Comparison of ENCODE assay signal across 17 cellular contexts in the genomic region with DNA sequence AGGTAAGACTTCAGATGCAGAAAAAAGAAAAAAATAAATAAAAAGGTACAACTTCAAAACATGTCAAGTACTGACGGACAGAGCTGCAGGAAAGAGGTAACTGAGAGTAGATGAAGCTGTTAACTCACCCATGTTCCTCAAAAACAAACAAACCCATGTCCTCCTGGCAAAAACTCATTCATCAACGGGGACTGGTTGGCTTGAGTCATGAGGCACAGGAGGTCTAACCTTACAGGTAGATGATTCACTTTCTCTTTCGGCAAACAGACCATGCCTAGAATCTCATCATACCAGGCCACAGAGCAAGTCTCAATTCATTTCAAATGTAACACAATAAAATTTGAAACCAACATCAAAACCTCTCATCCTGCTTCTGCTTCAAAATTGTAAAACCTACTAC. TPM values are rescaled to one million over a fixed set of nuclear protein-coding genes. Genes with fewer than 3 reads are reported as not detected.
DNase-seq lines count a peak whose midpoint lies in the region; ATAC-seq and TF ChIP-seq lines count a peak whose summit lies in the region.
"Had no signal": no experiment of that assay in that cellular context is flagged by ENCODE, and none has a peak within 500 bp of the region (broad histone marks: within the 10 kb centered on the region; RNA-seq: fewer than 3 reads in every experiment).

No MANE protein-coding gene starts in this region.

- H3K27ac ChIP-seq in left lung (no peak overlapping the region), coronary artery (no peak overlapping the region)
- H3K27ac ChIP-seq: lower lobe of right lung, suprapubic skin had no signal

- peaks cover 1% of the 10 kb centered on the region for H3K36me3 Mint-ChIP-seq in T-helper 2 cell treated with Interferon-gamma antibody and Interleukin-4, amounts not matched to agents 5 μg/mL and 100 μg/mL, for 36 hours (ENCODE audit: low read depth)
- H3K36me3 Mint-ChIP-seq: WTC11 had no signal

- TF ChIP-seq CTCF in left lung (IDR thresholded peaks at IDR 0.05) (no peak), coronary artery (IDR thresholded peaks at IDR 0.05) (no peak)

- peaks cover 0 to 8% of the 10 kb centered on the region in 2 donors for H3K36me3 ChIP-seq in left lung

- no peaks in the 10 kb centered on the region for H3K9me3 ChIP-seq in left lung
- H3K9me3 ChIP-seq: Caco-2, lower lobe of right lung, suprapubic skin had no signal

- H3K27me3 ChIP-seq in left lung = no peaks in the 10 kb centered on the region
- H3K27me3 ChIP-seq: suprapubic skin had no signal

- intact Hi-C loops in left lung (cut with DNase I) = no loop called here

- H3K4me3 ChIP-seq in left lung (no peak overlapping the region), coronary artery (no peak overlapping the region)
- H3K4me3 ChIP-seq: lower lobe of right lung, smooth muscle cell, suprapubic skin had no signal

- no peak overlapping the region for H3K4me3 Mint-ChIP-seq in T-helper 2 cell treated with Interferon-gamma antibody and Interleukin-4, amounts not matched to agents 5 μg/mL and 100 μg/mL, for 36 hours
- H3K4me3 Mint-ChIP-seq: WTC11 had no signal

- H3K9me3 Mint-ChIP-seq in T-helper 2 cell treated with Interferon-gamma antibody and Interleukin-4, amounts not matched to agents 5 μg/mL and 100 μg/mL, for 36 hours = no peaks in the 10 kb centered on the region
- H3K9me3 Mint-ChIP-seq: WTC11 had no signal

- no peak for DNase-seq in activated CD4-positive, CD25-positive, alpha-beta regulatory T cell treated with anti-CD3 and anti-CD28 coated beads, Interleukin-2, amount 50 U/mL, for 72 hours
- peak; percentile 86 for DNase-seq in DMS53 (lab: John Stamatoyannopoulos, UW)
- no peak for DNase-seq in T-helper 2 cell treated with Interferon-gamma antibody and Interleukin-4, amounts not matched to agents 5 μg/mL and 100 μg/mL, for 36 hours (ENCODE audit: low spot score)
- DNase-seq in left lung = no peak
- no peak for DNase-seq in coronary artery (ENCODE audit: low spot score)
- DNase-seq: activated gamma-delta T cell, Caco-2, hippocampal formation, lower lobe of right lung, MV-4-11, NCI-H2227 treated with DMSO at 0.1 percent for 48 hours had no signal

- peak overlapping the region; percentile 59 for H3K27ac Mint-ChIP-seq in T-helper 2 cell treated with Interferon-gamma antibody and Interleukin-4, amounts not matched to agents 5 μg/mL and 100 μg/mL, for 36 hours
- H3K27ac Mint-ChIP-seq: WTC11 had no signal

- ATAC-seq in activated CD4-positive, CD25-positive, alpha-beta regulatory T cell treated with anti-CD3 and anti-CD28 coated beads, Interleukin-2, amount 50 U/mL, for 24 hours = peak; percentile 57 to 67
- ATAC-seq in left lung = peak; percentile 2
- no peak for ATAC-seq in HG03097 (IDR thresholded peaks at IDR 0.05; ENCODE audit: low FRiP score, unreplicated experiment)
- ATAC-seq in GM21717 (IDR thresholded peaks at IDR 0.05; ENCODE audit: unreplicated experiment) = no peak
- ATAC-seq: WTC11 had no signal

- H3K4me1 Mint-ChIP-seq in T-helper 2 cell treated with Interferon-gamma antibody and Interleukin-4, amounts not matched to agents 5 μg/mL and 100 μg/mL, for 36 hours (ENCODE audit: low read depth) = peaks cover 11% of the 10 kb centered on the region

- no peaks in the 10 kb centered on the region for H3K27me3 Mint-ChIP-seq in T-helper 2 cell treated with Interferon-gamma antibody and Interleukin-4, amounts not matched to agents 5 μg/mL and 100 μg/mL, for 36 hours (ENCODE audit: low read depth)

- H3K4me1 ChIP-seq in left lung = peaks cover 22 to 30% of the 10 kb centered on the region in 2 donors

RNA-seq across cellular contexts. Expression of a gene that starts 12.3 kb away (rescaled TPM):
- total RNA-seq in left lung = 100 to 1,000 TPM; 288 to 550 TPM

RNA-seq across cellular contexts. Expression of a gene that starts 44.7 kb away (rescaled TPM):
- 100 to 1,000 TPM; 102 to 103 TPM for total RNA-seq in left lung

RNA-seq across cellular contexts. Expression of a gene that starts 58.6 kb away (rescaled TPM):
- 100 to 1,000 TPM in 1 of 2 donors, 10 to 100 TPM in 1; 75.3 to 101 TPM for total RNA-seq in left lung

RNA-seq across cellular contexts. Expression of a gene that starts 58.7 kb away (rescaled TPM):
- total RNA-seq in left lung = 10 to 100 TPM; 29.3 to 44.9 TPM

Comparison
In these comparisons a context has a peak if more than half of its experiments do, and no peak if none do; other contexts are left out.
1. ATAC-seq: peak in activated CD4-positive, CD25-positive, alpha-beta regulatory T cell treated with anti-CD3 and anti-CD28 coated beads, Interleukin-2, amount 50 U/mL, for 24 hours (2 of 2) and left lung (single experiment); none in HG03097 (single experiment) and GM21717 (single experiment).